Comparison of ENCODE assay signal across 1 cellular context in genomic region chr3:66033241-66034138, GRCh38.
TF ChIP-seq lines count a peak whose summit lies in the region.

No MANE protein-coding gene starts in this region.

TF ChIP-seq in HepG2, 621 proteins besides CTCF, POLR2A, EP300 and RAD21 (continued from another document):
- TF ChIP-seq GLMP (CRISPR knock-in tag; IDR thresholded peaks at IDR 0.05; ENCODE audit: borderline replicate concordance) (no peak), ZNF160 (CRISPR knock-in tag; IDR thresholded peaks at IDR 0.05) (no peak), ZNF790 (CRISPR knock-in tag; IDR thresholded peaks at IDR 0.05; ENCODE audit: borderline replicate concordance) (no peak), PATZ1 (CRISPR knock-in tag; IDR thresholded peaks at IDR 0.05) (no peak), RBM39 (IDR thresholded peaks at IDR 0.05; ENCODE audit: low read depth, low read length, poor library complexity, severe bottlenecking) (no peak), ZMYM3 (CRISPR knock-in tag; IDR thresholded peaks at IDR 0.05) (no peak), TRIM22 (IDR thresholded peaks at IDR 0.05) (no peak), TAF1 (CRISPR knock-in tag; IDR thresholded peaks at IDR 0.05) (no peak), CHD4 (IDR thresholded peaks at IDR 0.05; ENCODE audit: borderline replicate concordance, low read length) (no peak), ZFYVE20 (CRISPR knock-in tag; IDR thresholded peaks at IDR 0.05; ENCODE audit: borderline replicate concordance, low read depth) (no peak), FOXP1 (IDR thresholded peaks at IDR 0.05) (no peak), FOXP1 (CRISPR knock-in tag; IDR thresholded peaks at IDR 0.05) (no peak)
